8 cellular contexts compared by ENCODE assay signal in the genomic region with DNA sequence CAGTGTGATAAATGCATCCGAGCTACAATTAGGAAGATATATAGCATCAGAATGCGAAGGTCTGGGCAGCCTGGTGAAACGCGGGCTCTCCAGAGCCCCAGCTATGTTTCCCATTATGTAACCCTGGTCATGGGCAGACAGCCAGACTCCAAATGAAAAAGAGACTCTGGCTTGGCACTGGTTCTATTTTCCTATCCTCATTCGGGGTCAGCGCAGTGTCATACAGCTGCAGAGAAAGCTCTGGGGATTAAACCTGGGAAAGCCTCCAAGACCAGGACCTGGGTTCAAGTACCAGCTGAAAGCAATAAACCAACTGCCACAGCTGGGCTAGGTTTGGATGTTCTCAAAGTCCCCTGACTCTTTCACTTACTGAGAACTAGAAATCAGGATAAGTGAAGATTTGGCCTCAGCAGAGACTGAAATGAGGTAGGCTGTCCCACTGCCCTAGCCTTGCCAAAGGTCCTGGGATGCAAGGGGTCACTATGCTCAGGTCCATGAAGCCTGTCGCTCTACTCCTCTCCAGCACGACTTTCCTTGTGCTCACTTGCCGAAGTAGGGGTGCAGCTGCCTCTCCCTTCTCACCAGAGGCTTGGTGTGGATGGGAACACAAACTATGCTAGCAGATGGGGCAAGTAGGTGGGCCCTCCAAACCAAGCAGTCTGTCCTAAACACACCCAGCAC.
DNase-seq lines count a peak whose midpoint lies in the region; ATAC-seq, FAIRE-seq and TF ChIP-seq lines count a peak whose summit lies in the region.

No MANE protein-coding gene starts in this region.

- WGBS in spleen, 5 donors: 29 to 44% (median 42%) methylated on average over 6 to 9 of the region's 9 CpGs

- no peaks in the 10 kb centered on the region for H3K9me3 ChIP-seq in spleen

- H3K4me1 ChIP-seq in spleen: peaks cover 17 to 82% (median 60%) of the 10 kb centered on the region in 6 donors

- H3K27ac ChIP-seq in spleen: peak overlapping the region; percentile 42 to 85 (median 70)

- H3K36me3 ChIP-seq in spleen: peaks cover 0 to 90% (median 10%) of the 10 kb centered on the region in 6 donors

- ATAC-seq in GM21423 (IDR thresholded peaks at IDR 0.05; ENCODE audit: unreplicated experiment): no peak
- ATAC-seq in HG02938 (IDR thresholded peaks at IDR 0.05; ENCODE audit: unreplicated experiment): no peak

- DNase-seq in H54 (ENCODE audit: insufficient read length, low spot score): no peak
- DNase-seq in amygdala (lab: John Stamatoyannopoulos, UW): peak in 41 of 56 donors; percentile 6 to 78 (median 35)
- peak; percentile 59 for DNase-seq in hepatic stellate cell (ENCODE audit: low spot score)
- no peak for DNase-seq in spleen
- DNase-seq in RKO (ENCODE audit: low spot score): no peak
- DNase-seq in activated naive CD4-positive, alpha-beta T cell treated with Interleukin-2 at 50 U/mL for 16 hours: no peak

- no peak for TF ChIP-seq CTCF in spleen (IDR thresholded peaks at IDR 0.05 in 8 of 11, conservative IDR thresholded peaks at IDR 0.05 in 3 of 11)

- TF ChIP-seq POLR2A in H54 (IDR thresholded peaks at IDR 0.05; ENCODE audit: low read depth, low read length) (no peak), spleen (IDR thresholded peaks at IDR 0.05) (no peak)

- no peak overlapping the region for H3K4me3 ChIP-seq in spleen

- H3K27me3 ChIP-seq in spleen (replicated peaks in 1 of 7): no peaks in the 10 kb centered on the region

- intact Hi-C loops in spleen (cut with DNase I; ENCODE audit: low total_unique reads): loop anchor here (10.0 kb wide), 1 partner anchor 55 kb away; no protein-coding TSS in a partner anchor

- peak; percentile 43 for FAIRE-seq in H54 (lab: Jason Lieb, UNC)

Comparison
In these comparisons a context has a peak if more than half of its experiments do, and no peak if none do; other contexts are left out.
1. DNase-seq: peak in amygdala (41 of 56) and hepatic stellate cell (single experiment); none in H54 (single experiment), spleen (single experiment), RKO (single experiment) and activated naive CD4-positive, alpha-beta T cell treated with Interleukin-2 at 50 U/mL for 16 hours (single experiment).